9 cellular contexts compared by ENCODE assay signal in the genomic region with DNA sequence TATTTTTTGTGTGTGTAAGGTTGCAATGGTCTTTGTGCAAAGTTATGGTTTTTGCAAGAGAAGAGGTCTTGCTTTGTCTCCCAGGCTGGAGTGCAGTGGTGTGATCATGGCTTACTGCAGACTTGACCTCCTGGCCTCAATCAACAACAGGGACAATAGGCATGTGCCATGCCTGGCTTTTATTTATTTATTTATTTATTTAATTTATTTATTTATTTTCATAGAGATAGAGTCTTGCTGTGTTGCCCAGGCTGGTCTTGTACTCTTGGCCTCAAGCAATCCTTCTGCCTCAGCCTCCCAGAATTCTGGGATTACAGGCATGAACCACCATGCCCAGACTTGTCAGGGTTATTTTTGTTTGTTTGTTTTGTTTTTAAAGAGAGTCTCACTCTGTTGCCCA.
"Had no signal": no experiment of that assay in that cellular context is flagged by ENCODE, and none has a peak within 500 bp of the region (broad histone marks: within the 10 kb centered on the region; RNA-seq: fewer than 3 reads in every experiment).

No MANE protein-coding gene starts in this region.

- H3K4me1 Mint-ChIP-seq: IgD-negative memory B cell had no signal

- DNase-seq: HCEC 1CT, HFFc6, KBM-7 had no signal

- H3K27ac ChIP-seq: HL-60, KMS-11 had no signal

- H3K4me3 Mint-ChIP-seq: GM23338, H9, HFFc6, IgD-negative memory B cell had no signal

- H3K9me3 Mint-ChIP-seq: GM23338, H9, IgD-negative memory B cell had no signal

- H3K36me3 Mint-ChIP-seq: IgD-negative memory B cell had no signal

- H3K4me3 ChIP-seq: GM23338 had no signal

- H3K27ac Mint-ChIP-seq: HFFc6, IgD-negative memory B cell had no signal

- FAIRE-seq: HepG2 had no signal

- ATAC-seq: HepG2 had no signal
